In genomic region chr9:84266087-84266561, GRCh38 we compare ENCODE assay signal across 10 cellular contexts.
DNase-seq lines count a peak whose midpoint lies in the region; ATAC-seq and TF ChIP-seq lines count a peak whose summit lies in the region.
"Had no signal": no experiment of that assay in that cellular context is flagged by ENCODE, and none has a peak within 500 bp of the region (broad histone marks: within the 10 kb centered on the region; RNA-seq: fewer than 3 reads in every experiment).

No MANE protein-coding gene starts in this region.

- no peaks in the 10 kb centered on the region for H3K4me1 Mint-ChIP-seq in Calu3 (ENCODE audit: low read depth, unreplicated experiment)

- H3K9me3 ChIP-seq in GM23248 (ENCODE audit: low read depth) = no peaks in the 10 kb centered on the region

- H3K36me3 ChIP-seq in GM23248 (ENCODE audit: low read depth) = no peaks in the 10 kb centered on the region

- no peaks in the 10 kb centered on the region for H3K36me3 Mint-ChIP-seq in Calu3 (ENCODE audit: insufficient read depth, unreplicated experiment)

- peak; percentile 45 for ATAC-seq in GM21515 (IDR thresholded peaks at IDR 0.05; ENCODE audit: unreplicated experiment)

- no peak overlapping the region for H3K9ac ChIP-seq in GM23248

- H3K27me3 Mint-ChIP-seq in Calu3 (ENCODE audit: unreplicated experiment) = no peaks in the 10 kb centered on the region

- BruUV-seq in Calu3 (replicated peaks; lab: Mats Ljungman, UMichigan) = no TSS peak

- no peak overlapping the region for H3K4me2 ChIP-seq in GM23248 (ENCODE audit: unreplicated experiment)

- no peaks in the 10 kb centered on the region for H3F3A ChIP-seq in GM23248 (ENCODE audit: insufficient read depth)

- intact Hi-C loops in Calu3 (cut with micrococcal nuclease; ENCODE audit: unreplicated experiment) = no loop called here
- intact Hi-C loops in head of caudate nucleus (cut with DNase I) = no loop called here

- WGBS in GM23248 (ENCODE audit: low coverage in 1 of 2, low lambda C conversion rate in 2 of 2, missing lambda C conversion rate in 2 of 2), 2 experiments = 81 to 82% methylated on average over 5 of the region's 5 CpGs

- H2AFZ ChIP-seq in GM23248 = no peak overlapping the region

- H3K27me3 ChIP-seq in GM23248 (replicated peaks; ENCODE audit: insufficient read depth) = no peaks in the 10 kb centered on the region

- DNase-seq in Calu3 = peak; percentile 2
- peak; percentile 73 for DNase-seq in NCI-H510A treated with DMSO at 0.1 percent for 48 hours (lab: John Stamatoyannopoulos, UW)
- peak in 23 of 42 donors; percentile 8 to 71 (median 26) for DNase-seq in head of caudate nucleus
- no peak for DNase-seq in SKM-1 (lab: John Stamatoyannopoulos, UW; ENCODE audit: unreplicated experiment)
- DNase-seq in globus pallidus (ENCODE audit: low spot score) = no peak
- DNase-seq in stimulated activated CD4-positive, alpha-beta T cell treated with anti-CD3 and anti-CD28 coated beads, Interleukin-4, amount 100 ng/mL, for 1 hour = no peak
- no peak for DNase-seq in GM23248
- DNase-seq: GDM1, MM.1S had no signal

- H3K27ac ChIP-seq in GM23248 = no peak overlapping the region

- no peaks in the 10 kb centered on the region for H3K4me1 ChIP-seq in GM23248 (ENCODE audit: insufficient read depth)

- no peaks in the 10 kb centered on the region for H3K9me3 Mint-ChIP-seq in Calu3 (ENCODE audit: low read depth, unreplicated experiment)

- no peaks in the 10 kb centered on the region for H3K9me2 ChIP-seq in GM23248 (ENCODE audit: insufficient read depth)

- no peaks in the 10 kb centered on the region for H4K20me1 ChIP-seq in GM23248 (ENCODE audit: insufficient read depth)

- no peaks in the 10 kb centered on the region for H3K79me2 ChIP-seq in GM23248 (ENCODE audit: insufficient read depth)

- TF ChIP-seq CTCF in Calu3 (IDR thresholded peaks at IDR 0.05; ENCODE audit: unreplicated experiment) = no peak

- H3K27ac Mint-ChIP-seq in Calu3 (ENCODE audit: unreplicated experiment) = no peak overlapping the region

- in situ Hi-C loops in GM23248 (cut with MboI) = loop anchor here (25.0 kb wide), 1 partner anchor 429 kb away; no protein-coding TSS in a partner anchor

- no peak overlapping the region for H3K4me3 Mint-ChIP-seq in Calu3 (ENCODE audit: low read depth, unreplicated experiment)

- no peak overlapping the region for H3K4me3 ChIP-seq in GM23248

- CTCF ChIA-PET in Calu3 (lab: Charles Lee) = interaction anchor here (0.7 kb wide), 1 partner anchor 288 kb away, joined by 3 read pairs; no protein-coding TSS in a partner anchor

Comparison
In these comparisons a context has a peak if more than half of its experiments do, and no peak if none do; other contexts are left out.
1. DNase-seq: peak in Calu3 (single experiment), NCI-H510A treated with DMSO at 0.1 percent for 48 hours (single experiment) and head of caudate nucleus (23 of 42); none in SKM-1 (single experiment), globus pallidus (single experiment), stimulated activated CD4-positive, alpha-beta T cell treated with anti-CD3 and anti-CD28 coated beads, Interleukin-4, amount 100 ng/mL, for 1 hour (single experiment) and GM23248 (single experiment).